ENCODE assay signal across 1 cellular context in the genomic region with DNA sequence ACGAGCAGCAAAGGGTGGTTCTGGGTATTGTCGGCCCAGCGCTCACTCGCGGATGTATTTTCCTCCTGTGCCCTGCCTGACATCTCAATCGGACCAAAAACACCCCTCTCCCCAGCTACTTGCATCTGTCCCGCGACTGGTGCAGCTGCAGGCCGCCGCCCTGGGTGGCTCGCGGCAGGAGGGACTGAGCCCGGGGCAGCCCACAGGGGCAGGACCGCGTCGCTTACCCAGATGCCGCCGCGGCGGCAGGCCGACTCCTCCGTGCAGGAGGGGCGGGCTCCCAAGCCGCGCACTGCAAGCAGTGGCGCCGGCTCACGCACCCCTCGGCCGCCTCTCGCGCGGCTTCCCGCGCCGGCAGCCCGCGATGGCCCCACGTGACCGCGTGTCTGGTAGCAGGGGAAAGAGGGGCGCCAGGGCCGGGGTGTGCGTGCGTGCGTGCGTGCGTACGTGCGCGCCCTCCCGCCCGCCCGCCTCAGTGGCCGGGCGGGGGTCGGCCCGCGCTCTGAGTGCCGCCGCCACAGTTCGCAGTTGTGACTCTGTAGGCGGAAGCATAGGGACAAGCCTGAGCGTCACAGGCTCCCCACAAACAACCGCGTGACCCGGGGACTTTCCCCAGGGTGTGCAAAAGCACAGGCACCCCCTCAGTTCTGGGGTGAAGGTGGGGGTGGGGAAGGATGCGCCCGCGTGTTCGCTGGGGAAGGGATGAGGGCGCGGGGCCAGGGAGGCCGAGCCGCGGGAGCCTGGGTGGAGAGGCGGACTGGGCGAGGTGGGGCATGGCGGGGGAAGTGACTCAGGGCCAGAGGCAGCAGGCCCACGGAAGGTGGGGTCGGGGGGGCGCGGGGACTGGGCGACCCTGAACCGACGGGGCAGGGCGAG.
A peak's percentile ranks its signal among the peaks of the same experiment; 100 is the strongest.
TF ChIP-seq lines count a peak whose summit lies in the region.

A gene with protein sequence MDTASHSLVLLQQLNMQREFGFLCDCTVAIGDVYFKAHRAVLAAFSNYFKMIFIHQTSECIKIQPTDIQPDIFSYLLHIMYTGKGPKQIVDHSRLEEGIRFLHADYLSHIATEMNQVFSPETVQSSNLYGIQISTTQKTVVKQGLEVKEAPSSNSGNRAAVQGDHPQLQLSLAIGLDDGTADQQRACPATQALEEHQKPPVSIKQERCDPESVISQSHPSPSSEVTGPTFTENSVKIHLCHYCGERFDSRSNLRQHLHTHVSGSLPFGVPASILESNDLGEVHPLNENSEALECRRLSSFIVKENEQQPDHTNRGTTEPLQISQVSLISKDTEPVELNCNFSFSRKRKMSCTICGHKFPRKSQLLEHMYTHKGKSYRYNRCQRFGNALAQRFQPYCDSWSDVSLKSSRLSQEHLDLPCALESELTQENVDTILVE (minus strand): TSS at position 405 of the 876 bp plus-strand sequence. CDS start 13,305 bp downstream, outside the sequence.

TF ChIP-seq in K562, 482 proteins besides CTCF, POLR2A, EP300 and RAD21 (continued from another document and continues in another):
- TF ChIP-seq, protein P1, sequence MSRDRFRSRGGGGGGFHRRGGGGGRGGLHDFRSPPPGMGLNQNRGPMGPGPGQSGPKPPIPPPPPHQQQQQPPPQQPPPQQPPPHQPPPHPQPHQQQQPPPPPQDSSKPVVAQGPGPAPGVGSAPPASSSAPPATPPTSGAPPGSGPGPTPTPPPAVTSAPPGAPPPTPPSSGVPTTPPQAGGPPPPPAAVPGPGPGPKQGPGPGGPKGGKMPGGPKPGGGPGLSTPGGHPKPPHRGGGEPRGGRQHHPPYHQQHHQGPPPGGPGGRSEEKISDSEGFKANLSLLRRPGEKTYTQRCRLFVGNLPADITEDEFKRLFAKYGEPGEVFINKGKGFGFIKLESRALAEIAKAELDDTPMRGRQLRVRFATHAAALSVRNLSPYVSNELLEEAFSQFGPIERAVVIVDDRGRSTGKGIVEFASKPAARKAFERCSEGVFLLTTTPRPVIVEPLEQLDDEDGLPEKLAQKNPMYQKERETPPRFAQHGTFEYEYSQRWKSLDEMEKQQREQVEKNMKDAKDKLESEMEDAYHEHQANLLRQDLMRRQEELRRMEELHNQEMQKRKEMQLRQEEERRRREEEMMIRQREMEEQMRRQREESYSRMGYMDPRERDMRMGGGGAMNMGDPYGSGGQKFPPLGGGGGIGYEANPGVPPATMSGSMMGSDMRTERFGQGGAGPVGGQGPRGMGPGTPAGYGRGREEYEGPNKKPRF (IDR thresholded peaks at IDR 0.05; ENCODE audit: low read depth, low read length): no peak
- no peak for TF ChIP-seq ZNF121 (CRISPR knock-in tag; conservative IDR thresholded peaks at IDR 0.05)
- no peak for TF ChIP-seq ILK (tag; IDR thresholded peaks at IDR 0.05; ENCODE audit: borderline replicate concordance, low read depth)
- no peak for TF ChIP-seq LEF1 (IDR thresholded peaks at IDR 0.05)
- TF ChIP-seq, protein P2, sequence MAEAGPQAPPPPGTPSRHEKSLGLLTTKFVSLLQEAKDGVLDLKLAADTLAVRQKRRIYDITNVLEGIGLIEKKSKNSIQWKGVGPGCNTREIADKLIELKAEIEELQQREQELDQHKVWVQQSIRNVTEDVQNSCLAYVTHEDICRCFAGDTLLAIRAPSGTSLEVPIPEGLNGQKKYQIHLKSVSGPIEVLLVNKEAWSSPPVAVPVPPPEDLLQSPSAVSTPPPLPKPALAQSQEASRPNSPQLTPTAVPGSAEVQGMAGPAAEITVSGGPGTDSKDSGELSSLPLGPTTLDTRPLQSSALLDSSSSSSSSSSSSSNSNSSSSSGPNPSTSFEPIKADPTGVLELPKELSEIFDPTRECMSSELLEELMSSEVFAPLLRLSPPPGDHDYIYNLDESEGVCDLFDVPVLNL (CRISPR knock-in tag; IDR thresholded peaks at IDR 0.05; ENCODE audit: low read depth): no peak
- no peak for TF ChIP-seq DACH1 (IDR thresholded peaks at IDR 0.05; ENCODE audit: partially characterized antibody)
- TF ChIP-seq, protein P3, sequence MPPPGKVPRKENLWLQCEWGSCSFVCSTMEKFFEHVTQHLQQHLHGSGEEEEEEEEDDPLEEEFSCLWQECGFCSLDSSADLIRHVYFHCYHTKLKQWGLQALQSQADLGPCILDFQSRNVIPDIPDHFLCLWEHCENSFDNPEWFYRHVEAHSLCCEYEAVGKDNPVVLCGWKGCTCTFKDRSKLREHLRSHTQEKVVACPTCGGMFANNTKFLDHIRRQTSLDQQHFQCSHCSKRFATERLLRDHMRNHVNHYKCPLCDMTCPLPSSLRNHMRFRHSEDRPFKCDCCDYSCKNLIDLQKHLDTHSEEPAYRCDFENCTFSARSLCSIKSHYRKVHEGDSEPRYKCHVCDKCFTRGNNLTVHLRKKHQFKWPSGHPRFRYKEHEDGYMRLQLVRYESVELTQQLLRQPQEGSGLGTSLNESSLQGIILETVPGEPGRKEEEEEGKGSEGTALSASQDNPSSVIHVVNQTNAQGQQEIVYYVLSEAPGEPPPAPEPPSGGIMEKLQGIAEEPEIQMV (tag; conservative IDR thresholded peaks at IDR 0.05; ENCODE audit: low read depth): no peak
- TF ChIP-seq ZNF644 (tag; IDR thresholded peaks at IDR 0.05; ENCODE audit: low read depth): no peak
- no peak for TF ChIP-seq NCOA2 (IDR thresholded peaks at IDR 0.05; ENCODE audit: partially characterized antibody in 2 of 2)
- TF ChIP-seq HNRNPL (IDR thresholded peaks at IDR 0.05; ENCODE audit: low read depth, low read length): peak; percentile 72
- no peak for TF ChIP-seq TCFL5 (CRISPR knock-in tag; conservative IDR thresholded peaks at IDR 0.05)
- TF ChIP-seq NBN (IDR thresholded peaks at IDR 0.05; ENCODE audit: low read depth): no peak
- TF ChIP-seq NCOA4 (IDR thresholded peaks at IDR 0.05; ENCODE audit: partially characterized antibody): no peak
- no peak for TF ChIP-seq FOXJ3 (CRISPR knock-in tag; IDR thresholded peaks at IDR 0.05)
- no peak for TF ChIP-seq SRSF1 (IDR thresholded peaks at IDR 0.05; ENCODE audit: low read depth, low read length)
- TF ChIP-seq ZNF347 (CRISPR knock-in tag; IDR thresholded peaks at IDR 0.05; ENCODE audit: low read depth): no peak
- TF ChIP-seq NFRKB (IDR thresholded peaks at IDR 0.05; ENCODE audit: low read depth): peak; percentile 52
- TF ChIP-seq MYC (IDR thresholded peaks at IDR 0.05; ENCODE audit: low read depth, low read length): peak; percentile 75
- no peak for TF ChIP-seq MYC (CRISPR knock-in tag; IDR thresholded peaks at IDR 0.05; ENCODE audit: borderline replicate concordance, low read depth)
- TF ChIP-seq SNIP1 (IDR thresholded peaks at IDR 0.05; ENCODE audit: low read depth): no peak
- TF ChIP-seq GATAD2B (IDR thresholded peaks at IDR 0.05; ENCODE audit: borderline replicate concordance): peak; percentile 60; the same call in 1 of the 2 replicates
- TF ChIP-seq ZZZ3 (IDR thresholded peaks at IDR 0.05): no peak
- no peak for TF ChIP-seq ZBED1 (IDR thresholded peaks at IDR 0.05)
- TF ChIP-seq ZNF316 (IDR thresholded peaks at IDR 0.05): no peak
- no peak for TF ChIP-seq ZKSCAN3 (CRISPR knock-in tag; IDR thresholded peaks at IDR 0.05)
- TF ChIP-seq, protein P4, sequence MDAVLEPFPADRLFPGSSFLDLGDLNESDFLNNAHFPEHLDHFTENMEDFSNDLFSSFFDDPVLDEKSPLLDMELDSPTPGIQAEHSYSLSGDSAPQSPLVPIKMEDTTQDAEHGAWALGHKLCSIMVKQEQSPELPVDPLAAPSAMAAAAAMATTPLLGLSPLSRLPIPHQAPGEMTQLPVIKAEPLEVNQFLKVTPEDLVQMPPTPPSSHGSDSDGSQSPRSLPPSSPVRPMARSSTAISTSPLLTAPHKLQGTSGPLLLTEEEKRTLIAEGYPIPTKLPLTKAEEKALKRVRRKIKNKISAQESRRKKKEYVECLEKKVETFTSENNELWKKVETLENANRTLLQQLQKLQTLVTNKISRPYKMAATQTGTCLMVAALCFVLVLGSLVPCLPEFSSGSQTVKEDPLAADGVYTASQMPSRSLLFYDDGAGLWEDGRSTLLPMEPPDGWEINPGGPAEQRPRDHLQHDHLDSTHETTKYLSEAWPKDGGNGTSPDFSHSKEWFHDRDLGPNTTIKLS (IDR thresholded peaks at IDR 0.05; ENCODE audit: borderline replicate concordance, low read depth): no peak
- TF ChIP-seq RBM17 (IDR thresholded peaks at IDR 0.05; ENCODE audit: borderline replicate concordance, low read depth, low read length): no peak
- no peak for TF ChIP-seq WHSC1 (IDR thresholded peaks at IDR 0.05; ENCODE audit: low read length)
- no peak for TF ChIP-seq PURB (CRISPR knock-in tag; IDR thresholded peaks at IDR 0.05; ENCODE audit: low read depth)
- TF ChIP-seq, protein P5, sequence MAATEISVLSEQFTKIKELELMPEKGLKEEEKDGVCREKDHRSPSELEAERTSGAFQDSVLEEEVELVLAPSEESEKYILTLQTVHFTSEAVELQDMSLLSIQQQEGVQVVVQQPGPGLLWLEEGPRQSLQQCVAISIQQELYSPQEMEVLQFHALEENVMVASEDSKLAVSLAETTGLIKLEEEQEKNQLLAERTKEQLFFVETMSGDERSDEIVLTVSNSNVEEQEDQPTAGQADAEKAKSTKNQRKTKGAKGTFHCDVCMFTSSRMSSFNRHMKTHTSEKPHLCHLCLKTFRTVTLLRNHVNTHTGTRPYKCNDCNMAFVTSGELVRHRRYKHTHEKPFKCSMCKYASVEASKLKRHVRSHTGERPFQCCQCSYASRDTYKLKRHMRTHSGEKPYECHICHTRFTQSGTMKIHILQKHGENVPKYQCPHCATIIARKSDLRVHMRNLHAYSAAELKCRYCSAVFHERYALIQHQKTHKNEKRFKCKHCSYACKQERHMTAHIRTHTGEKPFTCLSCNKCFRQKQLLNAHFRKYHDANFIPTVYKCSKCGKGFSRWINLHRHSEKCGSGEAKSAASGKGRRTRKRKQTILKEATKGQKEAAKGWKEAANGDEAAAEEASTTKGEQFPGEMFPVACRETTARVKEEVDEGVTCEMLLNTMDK (IDR thresholded peaks at IDR 0.05; ENCODE audit: borderline replicate concordance, insufficient read depth, low read depth, low read length, poor library complexity, severe bottlenecking): no peak
- TF ChIP-seq, protein P6, sequence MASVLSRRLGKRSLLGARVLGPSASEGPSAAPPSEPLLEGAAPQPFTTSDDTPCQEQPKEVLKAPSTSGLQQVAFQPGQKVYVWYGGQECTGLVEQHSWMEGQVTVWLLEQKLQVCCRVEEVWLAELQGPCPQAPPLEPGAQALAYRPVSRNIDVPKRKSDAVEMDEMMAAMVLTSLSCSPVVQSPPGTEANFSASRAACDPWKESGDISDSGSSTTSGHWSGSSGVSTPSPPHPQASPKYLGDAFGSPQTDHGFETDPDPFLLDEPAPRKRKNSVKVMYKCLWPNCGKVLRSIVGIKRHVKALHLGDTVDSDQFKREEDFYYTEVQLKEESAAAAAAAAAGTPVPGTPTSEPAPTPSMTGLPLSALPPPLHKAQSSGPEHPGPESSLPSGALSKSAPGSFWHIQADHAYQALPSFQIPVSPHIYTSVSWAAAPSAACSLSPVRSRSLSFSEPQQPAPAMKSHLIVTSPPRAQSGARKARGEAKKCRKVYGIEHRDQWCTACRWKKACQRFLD (CRISPR knock-in tag; IDR thresholded peaks at IDR 0.05): peak; percentile 85
- TF ChIP-seq NR4A1 (CRISPR knock-in tag; IDR thresholded peaks at IDR 0.05): no peak
- TF ChIP-seq NR4A1 (tag; IDR thresholded peaks at IDR 0.05): no peak
- peak in 1 of 2 experiments; percentile 33; a peak in 1 of 4 replicates for TF ChIP-seq HDAC1 (IDR thresholded peaks at IDR 0.05)
- no peak for TF ChIP-seq KAT7 (CRISPR knock-in tag; IDR thresholded peaks at IDR 0.05; ENCODE audit: borderline replicate concordance)
- no peak for TF ChIP-seq FOXM1 (IDR thresholded peaks at IDR 0.05; ENCODE audit: low read depth)
- TF ChIP-seq FOXM1 (CRISPR knock-in tag; IDR thresholded peaks at IDR 0.05; ENCODE audit: low read depth): no peak; the same call in 1 of the 2 replicates
- peak; percentile 41 for TF ChIP-seq TBP (optimal IDR thresholded peaks at IDR 0.05; ENCODE audit: low read depth, low read length)
- TF ChIP-seq ETS1 (conservative IDR thresholded peaks at IDR 0.05; ENCODE audit: control insufficient read depth, low read depth, low read length): no peak
- no peak for TF ChIP-seq MYNN (IDR thresholded peaks at IDR 0.05)
- TF ChIP-seq MYNN (CRISPR knock-in tag; IDR thresholded peaks at IDR 0.05): no peak
- TF ChIP-seq EHMT2 (IDR thresholded peaks at IDR 0.05): no peak
- TF ChIP-seq ATF7 (IDR thresholded peaks at IDR 0.05): 0 out of 2 replicates have a peak, but pooled peaks have one; percentile 13
- TF ChIP-seq SMARCE1 (IDR thresholded peaks at IDR 0.05): 0 out of 2 replicates have a peak, but pooled peaks have one; percentile 20
- no peak for TF ChIP-seq KLF10 (CRISPR knock-in tag; IDR thresholded peaks at IDR 0.05)
- TF ChIP-seq NFE2 (IDR thresholded peaks at IDR 0.05; ENCODE audit: low read depth): no peak
